ENCODE assay signal across 1 cellular context in the genomic region with DNA sequence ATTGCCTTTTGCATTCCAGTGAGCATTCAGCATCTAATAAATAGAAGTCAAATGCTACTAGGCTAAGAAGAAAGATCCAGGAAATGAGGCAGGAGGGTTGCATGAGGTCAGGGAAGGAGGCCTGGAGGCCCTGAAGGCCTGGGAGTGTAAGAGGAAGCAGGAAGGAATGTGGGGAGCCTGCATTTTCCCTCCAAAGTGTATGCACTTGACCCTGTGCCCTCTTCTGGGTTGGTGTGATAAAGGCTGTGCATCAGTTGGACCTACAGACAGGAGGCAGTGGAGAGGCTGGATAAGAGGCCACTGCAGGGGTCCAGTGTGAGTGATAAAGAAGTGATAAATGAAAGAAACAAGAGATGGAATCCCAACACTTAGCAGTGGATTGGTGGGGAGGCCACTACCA.
TF ChIP-seq lines count a peak whose summit lies in the region.

No MANE protein-coding gene starts in this region.

TF ChIP-seq in K562, 482 proteins besides CTCF, POLR2A, EP300 and RAD21 (continues in another document):
- TF ChIP-seq PURB (CRISPR knock-in tag; IDR thresholded peaks at IDR 0.05; ENCODE audit: low read depth), result no peak
- no peak for TF ChIP-seq ZNF695 (CRISPR knock-in tag; IDR thresholded peaks at IDR 0.05)
- TF ChIP-seq, protein P1, sequence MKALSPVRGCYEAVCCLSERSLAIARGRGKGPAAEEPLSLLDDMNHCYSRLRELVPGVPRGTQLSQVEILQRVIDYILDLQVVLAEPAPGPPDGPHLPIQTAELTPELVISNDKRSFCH (CRISPR knock-in tag; IDR thresholded peaks at IDR 0.05), result no peak
- TF ChIP-seq, protein P1 (tag; IDR thresholded peaks at IDR 0.05), result peak; percentile 79; the same call in 1 of the 2 replicates
- TF ChIP-seq, protein P2, sequence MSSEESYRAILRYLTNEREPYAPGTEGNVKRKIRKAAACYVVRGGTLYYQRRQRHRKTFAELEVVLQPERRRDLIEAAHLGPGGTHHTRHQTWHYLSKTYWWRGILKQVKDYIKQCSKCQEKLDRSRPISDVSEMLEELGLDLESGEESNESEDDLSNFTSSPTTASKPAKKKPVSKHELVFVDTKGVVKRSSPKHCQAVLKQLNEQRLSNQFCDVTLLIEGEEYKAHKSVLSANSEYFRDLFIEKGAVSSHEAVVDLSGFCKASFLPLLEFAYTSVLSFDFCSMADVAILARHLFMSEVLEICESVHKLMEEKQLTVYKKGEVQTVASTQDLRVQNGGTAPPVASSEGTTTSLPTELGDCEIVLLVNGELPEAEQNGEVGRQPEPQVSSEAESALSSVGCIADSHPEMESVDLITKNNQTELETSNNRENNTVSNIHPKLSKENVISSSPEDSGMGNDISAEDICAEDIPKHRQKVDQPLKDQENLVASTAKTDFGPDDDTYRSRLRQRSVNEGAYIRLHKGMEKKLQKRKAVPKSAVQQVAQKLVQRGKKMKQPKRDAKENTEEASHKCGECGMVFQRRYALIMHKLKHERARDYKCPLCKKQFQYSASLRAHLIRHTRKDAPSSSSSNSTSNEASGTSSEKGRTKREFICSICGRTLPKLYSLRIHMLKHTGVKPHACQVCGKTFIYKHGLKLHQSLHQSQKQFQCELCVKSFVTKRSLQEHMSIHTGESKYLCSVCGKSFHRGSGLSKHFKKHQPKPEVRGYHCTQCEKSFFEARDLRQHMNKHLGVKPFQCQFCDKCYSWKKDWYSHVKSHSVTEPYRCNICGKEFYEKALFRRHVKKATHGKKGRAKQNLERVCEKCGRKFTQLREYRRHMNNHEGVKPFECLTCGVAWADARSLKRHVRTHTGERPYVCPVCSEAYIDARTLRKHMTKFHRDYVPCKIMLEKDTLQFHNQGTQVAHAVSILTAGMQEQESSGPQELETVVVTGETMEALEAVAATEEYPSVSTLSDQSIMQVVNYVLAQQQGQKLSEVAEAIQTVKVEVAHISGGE (CRISPR knock-in tag; IDR thresholded peaks at IDR 0.05), result peak in 1 of 3 experiments; percentile 59; a peak in 1 of 6 replicates
- TF ChIP-seq ZNF699 (CRISPR knock-in tag; IDR thresholded peaks at IDR 0.05; ENCODE audit: insufficient replicate concordance), result no peak
- no peak for TF ChIP-seq ZNF408 (CRISPR knock-in tag; IDR thresholded peaks at IDR 0.05; ENCODE audit: low read depth)
- peak; percentile 30; the same call in 1 of the 2 replicates for TF ChIP-seq RUNX1 (IDR thresholded peaks at IDR 0.05; ENCODE audit: low read depth)
- TF ChIP-seq BACH1 (tag; IDR thresholded peaks at IDR 0.05), result no peak
- no peak for TF ChIP-seq ESRRB (CRISPR knock-in tag; IDR thresholded peaks at IDR 0.05; ENCODE audit: borderline replicate concordance)
- TF ChIP-seq MCM2 (IDR thresholded peaks at IDR 0.05; ENCODE audit: low read depth), result no peak
- no peak for TF ChIP-seq ZNF584 (CRISPR knock-in tag; IDR thresholded peaks at IDR 0.05; ENCODE audit: low read depth)
- TF ChIP-seq MEF2A (IDR thresholded peaks at IDR 0.05; ENCODE audit: control insufficient read depth, low read depth, low read length), result no peak
- TF ChIP-seq ZFX (CRISPR knock-in tag; IDR thresholded peaks at IDR 0.05), result peak; percentile 57; the same call in 1 of the 2 replicates
- no peak for TF ChIP-seq ZNF134 (CRISPR knock-in tag; conservative IDR thresholded peaks at IDR 0.05)
- TF ChIP-seq, protein P3, sequence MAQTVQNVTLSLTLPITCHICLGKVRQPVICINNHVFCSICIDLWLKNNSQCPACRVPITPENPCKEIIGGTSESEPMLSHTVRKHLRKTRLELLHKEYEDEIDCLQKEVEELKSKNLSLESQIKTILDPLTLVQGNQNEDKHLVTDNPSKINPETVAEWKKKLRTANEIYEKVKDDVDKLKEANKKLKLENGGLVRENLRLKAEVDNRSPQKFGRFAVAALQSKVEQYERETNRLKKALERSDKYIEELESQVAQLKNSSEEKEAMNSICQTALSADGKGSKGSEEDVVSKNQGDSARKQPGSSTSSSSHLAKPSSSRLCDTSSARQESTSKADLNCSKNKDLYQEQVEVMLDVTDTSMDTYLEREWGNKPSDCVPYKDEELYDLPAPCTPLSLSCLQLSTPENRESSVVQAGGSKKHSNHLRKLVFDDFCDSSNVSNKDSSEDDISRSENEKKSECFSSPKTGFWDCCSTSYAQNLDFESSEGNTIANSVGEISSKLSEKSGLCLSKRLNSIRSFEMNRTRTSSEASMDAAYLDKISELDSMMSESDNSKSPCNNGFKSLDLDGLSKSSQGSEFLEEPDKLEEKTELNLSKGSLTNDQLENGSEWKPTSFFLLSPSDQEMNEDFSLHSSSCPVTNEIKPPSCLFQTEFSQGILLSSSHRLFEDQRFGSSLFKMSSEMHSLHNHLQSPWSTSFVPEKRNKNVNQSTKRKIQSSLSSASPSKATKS (CRISPR knock-in tag; IDR thresholded peaks at IDR 0.05), result no peak
- TF ChIP-seq ZNF274 (IDR thresholded peaks at IDR 0.05; ENCODE audit: borderline replicate concordance, low read depth, low read length), result no peak
- TF ChIP-seq, protein P4, sequence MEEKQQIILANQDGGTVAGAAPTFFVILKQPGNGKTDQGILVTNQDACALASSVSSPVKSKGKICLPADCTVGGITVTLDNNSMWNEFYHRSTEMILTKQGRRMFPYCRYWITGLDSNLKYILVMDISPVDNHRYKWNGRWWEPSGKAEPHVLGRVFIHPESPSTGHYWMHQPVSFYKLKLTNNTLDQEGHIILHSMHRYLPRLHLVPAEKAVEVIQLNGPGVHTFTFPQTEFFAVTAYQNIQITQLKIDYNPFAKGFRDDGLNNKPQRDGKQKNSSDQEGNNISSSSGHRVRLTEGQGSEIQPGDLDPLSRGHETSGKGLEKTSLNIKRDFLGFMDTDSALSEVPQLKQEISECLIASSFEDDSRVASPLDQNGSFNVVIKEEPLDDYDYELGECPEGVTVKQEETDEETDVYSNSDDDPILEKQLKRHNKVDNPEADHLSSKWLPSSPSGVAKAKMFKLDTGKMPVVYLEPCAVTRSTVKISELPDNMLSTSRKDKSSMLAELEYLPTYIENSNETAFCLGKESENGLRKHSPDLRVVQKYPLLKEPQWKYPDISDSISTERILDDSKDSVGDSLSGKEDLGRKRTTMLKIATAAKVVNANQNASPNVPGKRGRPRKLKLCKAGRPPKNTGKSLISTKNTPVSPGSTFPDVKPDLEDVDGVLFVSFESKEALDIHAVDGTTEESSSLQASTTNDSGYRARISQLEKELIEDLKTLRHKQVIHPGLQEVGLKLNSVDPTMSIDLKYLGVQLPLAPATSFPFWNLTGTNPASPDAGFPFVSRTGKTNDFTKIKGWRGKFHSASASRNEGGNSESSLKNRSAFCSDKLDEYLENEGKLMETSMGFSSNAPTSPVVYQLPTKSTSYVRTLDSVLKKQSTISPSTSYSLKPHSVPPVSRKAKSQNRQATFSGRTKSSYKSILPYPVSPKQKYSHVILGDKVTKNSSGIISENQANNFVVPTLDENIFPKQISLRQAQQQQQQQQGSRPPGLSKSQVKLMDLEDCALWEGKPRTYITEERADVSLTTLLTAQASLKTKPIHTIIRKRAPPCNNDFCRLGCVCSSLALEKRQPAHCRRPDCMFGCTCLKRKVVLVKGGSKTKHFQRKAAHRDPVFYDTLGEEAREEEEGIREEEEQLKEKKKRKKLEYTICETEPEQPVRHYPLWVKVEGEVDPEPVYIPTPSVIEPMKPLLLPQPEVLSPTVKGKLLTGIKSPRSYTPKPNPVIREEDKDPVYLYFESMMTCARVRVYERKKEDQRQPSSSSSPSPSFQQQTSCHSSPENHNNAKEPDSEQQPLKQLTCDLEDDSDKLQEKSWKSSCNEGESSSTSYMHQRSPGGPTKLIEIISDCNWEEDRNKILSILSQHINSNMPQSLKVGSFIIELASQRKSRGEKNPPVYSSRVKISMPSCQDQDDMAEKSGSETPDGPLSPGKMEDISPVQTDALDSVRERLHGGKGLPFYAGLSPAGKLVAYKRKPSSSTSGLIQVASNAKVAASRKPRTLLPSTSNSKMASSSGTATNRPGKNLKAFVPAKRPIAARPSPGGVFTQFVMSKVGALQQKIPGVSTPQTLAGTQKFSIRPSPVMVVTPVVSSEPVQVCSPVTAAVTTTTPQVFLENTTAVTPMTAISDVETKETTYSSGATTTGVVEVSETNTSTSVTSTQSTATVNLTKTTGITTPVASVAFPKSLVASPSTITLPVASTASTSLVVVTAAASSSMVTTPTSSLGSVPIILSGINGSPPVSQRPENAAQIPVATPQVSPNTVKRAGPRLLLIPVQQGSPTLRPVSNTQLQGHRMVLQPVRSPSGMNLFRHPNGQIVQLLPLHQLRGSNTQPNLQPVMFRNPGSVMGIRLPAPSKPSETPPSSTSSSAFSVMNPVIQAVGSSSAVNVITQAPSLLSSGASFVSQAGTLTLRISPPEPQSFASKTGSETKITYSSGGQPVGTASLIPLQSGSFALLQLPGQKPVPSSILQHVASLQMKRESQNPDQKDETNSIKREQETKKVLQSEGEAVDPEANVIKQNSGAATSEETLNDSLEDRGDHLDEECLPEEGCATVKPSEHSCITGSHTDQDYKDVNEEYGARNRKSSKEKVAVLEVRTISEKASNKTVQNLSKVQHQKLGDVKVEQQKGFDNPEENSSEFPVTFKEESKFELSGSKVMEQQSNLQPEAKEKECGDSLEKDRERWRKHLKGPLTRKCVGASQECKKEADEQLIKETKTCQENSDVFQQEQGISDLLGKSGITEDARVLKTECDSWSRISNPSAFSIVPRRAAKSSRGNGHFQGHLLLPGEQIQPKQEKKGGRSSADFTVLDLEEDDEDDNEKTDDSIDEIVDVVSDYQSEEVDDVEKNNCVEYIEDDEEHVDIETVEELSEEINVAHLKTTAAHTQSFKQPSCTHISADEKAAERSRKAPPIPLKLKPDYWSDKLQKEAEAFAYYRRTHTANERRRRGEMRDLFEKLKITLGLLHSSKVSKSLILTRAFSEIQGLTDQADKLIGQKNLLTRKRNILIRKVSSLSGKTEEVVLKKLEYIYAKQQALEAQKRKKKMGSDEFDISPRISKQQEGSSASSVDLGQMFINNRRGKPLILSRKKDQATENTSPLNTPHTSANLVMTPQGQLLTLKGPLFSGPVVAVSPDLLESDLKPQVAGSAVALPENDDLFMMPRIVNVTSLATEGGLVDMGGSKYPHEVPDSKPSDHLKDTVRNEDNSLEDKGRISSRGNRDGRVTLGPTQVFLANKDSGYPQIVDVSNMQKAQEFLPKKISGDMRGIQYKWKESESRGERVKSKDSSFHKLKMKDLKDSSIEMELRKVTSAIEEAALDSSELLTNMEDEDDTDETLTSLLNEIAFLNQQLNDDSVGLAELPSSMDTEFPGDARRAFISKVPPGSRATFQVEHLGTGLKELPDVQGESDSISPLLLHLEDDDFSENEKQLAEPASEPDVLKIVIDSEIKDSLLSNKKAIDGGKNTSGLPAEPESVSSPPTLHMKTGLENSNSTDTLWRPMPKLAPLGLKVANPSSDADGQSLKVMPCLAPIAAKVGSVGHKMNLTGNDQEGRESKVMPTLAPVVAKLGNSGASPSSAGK (IDR thresholded peaks at IDR 0.05), result peak; percentile 75
- no peak for TF ChIP-seq ZNF644 (tag; IDR thresholded peaks at IDR 0.05; ENCODE audit: low read depth)
- TF ChIP-seq, protein P5, sequence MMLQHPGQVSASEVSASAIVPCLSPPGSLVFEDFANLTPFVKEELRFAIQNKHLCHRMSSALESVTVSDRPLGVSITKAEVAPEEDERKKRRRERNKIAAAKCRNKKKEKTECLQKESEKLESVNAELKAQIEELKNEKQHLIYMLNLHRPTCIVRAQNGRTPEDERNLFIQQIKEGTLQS (IDR thresholded peaks at IDR 0.05), result no peak
- TF ChIP-seq, protein P5 (CRISPR knock-in tag; conservative IDR thresholded peaks at IDR 0.05), result no peak
- TF ChIP-seq, protein P6, sequence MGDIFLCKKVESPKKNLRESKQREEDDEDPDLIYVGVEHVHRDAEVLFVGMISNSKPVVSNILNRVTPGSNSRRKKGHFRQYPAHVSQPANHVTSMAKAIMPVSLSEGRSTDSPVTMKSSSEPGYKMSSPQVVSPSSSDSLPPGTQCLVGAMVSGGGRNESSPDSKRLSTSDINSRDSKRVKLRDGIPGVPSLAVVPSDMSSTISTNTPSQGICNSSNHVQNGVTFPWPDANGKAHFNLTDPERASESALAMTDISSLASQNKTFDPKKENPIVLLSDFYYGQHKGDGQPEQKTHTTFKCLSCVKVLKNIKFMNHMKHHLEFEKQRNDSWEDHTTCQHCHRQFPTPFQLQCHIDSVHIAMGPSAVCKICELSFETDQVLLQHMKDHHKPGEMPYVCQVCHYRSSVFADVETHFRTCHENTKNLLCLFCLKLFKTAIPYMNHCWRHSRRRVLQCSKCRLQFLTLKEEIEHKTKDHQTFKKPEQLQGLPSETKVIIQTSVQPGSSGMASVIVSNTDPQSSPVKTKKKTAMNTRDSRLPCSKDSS (IDR thresholded peaks at IDR 0.05; ENCODE audit: low read depth, partially characterized antibody), result no peak
- 0 out of 2 replicates have a peak, but pooled peaks have one; percentile 30 for TF ChIP-seq MTA3 (IDR thresholded peaks at IDR 0.05; ENCODE audit: borderline replicate concordance)
- TF ChIP-seq ZKSCAN1 (IDR thresholded peaks at IDR 0.05; ENCODE audit: low read depth, low read length), result no peak; the same call in 1 of the 2 replicates
- TF ChIP-seq, protein P7, sequence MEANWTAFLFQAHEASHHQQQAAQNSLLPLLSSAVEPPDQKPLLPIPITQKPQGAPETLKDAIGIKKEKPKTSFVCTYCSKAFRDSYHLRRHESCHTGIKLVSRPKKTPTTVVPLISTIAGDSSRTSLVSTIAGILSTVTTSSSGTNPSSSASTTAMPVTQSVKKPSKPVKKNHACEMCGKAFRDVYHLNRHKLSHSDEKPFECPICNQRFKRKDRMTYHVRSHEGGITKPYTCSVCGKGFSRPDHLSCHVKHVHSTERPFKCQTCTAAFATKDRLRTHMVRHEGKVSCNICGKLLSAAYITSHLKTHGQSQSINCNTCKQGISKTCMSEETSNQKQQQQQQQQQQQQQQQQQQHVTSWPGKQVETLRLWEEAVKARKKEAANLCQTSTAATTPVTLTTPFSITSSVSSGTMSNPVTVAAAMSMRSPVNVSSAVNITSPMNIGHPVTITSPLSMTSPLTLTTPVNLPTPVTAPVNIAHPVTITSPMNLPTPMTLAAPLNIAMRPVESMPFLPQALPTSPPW (CRISPR knock-in tag; IDR thresholded peaks at IDR 0.05), result no peak
- no peak for TF ChIP-seq HDAC8 (tag; IDR thresholded peaks at IDR 0.05)
- no peak for TF ChIP-seq ZNF780A (CRISPR knock-in tag; IDR thresholded peaks at IDR 0.05)
- TF ChIP-seq ZFP30 (CRISPR knock-in tag; IDR thresholded peaks at IDR 0.05; ENCODE audit: borderline replicate concordance), result no peak
- no peak for TF ChIP-seq ZBTB17 (CRISPR knock-in tag; IDR thresholded peaks at IDR 0.05)
- TF ChIP-seq TRIM24 (IDR thresholded peaks at IDR 0.05), result peak; percentile 81 to 91
- no peak for TF ChIP-seq HOXB6 (CRISPR knock-in tag; IDR thresholded peaks at IDR 0.05; ENCODE audit: borderline replicate concordance)
- no peak for TF ChIP-seq ZNF551 (CRISPR knock-in tag; IDR thresholded peaks at IDR 0.05)
- no peak for TF ChIP-seq HIVEP1 (CRISPR knock-in tag; IDR thresholded peaks at IDR 0.05)
- no peak for TF ChIP-seq PHF21A (IDR thresholded peaks at IDR 0.05; ENCODE audit: borderline replicate concordance, low read depth)
- TF ChIP-seq RBM22 (IDR thresholded peaks at IDR 0.05; ENCODE audit: low read depth, low read length, poor library complexity, severe bottlenecking), result no peak
